In the genomic region with DNA sequence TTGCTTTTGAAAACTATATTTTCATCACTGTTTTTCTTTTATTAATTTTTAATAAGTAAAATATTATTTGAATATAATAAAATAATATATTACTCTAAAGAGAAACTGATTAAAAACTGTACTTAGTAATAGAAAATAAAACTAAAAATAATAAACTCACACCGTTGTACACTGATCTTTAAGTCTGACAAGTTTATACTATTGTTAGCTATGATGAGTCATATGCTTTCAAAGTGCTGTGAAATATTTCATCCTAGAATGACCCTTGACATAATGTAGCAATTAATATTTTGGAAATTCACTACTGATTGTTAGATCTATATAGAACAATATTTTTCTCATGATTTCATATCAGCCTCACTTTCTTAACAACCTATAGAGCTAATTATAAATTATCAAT, we compare ENCODE assay signal across 21 cellular contexts.
DNase-seq lines count a peak whose midpoint lies in the region; ATAC-seq, FAIRE-seq and TF ChIP-seq lines count a peak whose summit lies in the region.
"Had no signal": no experiment of that assay in that cellular context is flagged by ENCODE, and none has a peak within 500 bp of the region (broad histone marks: within the 10 kb centered on the region; RNA-seq: fewer than 3 reads in every experiment).

No MANE protein-coding gene starts in this region.

- TF ChIP-seq EP300 in GM12878 (IDR thresholded peaks at IDR 0.05; ENCODE audit: borderline replicate concordance in 1 of 2, control insufficient read depth in 1 of 2, low read depth in 2 of 2, low read length in 2 of 2) = no peak

- H2AFZ ChIP-seq in GM12878 (ENCODE audit: control insufficient read depth, low read depth, low read length) = no peak overlapping the region
- H2AFZ ChIP-seq: GM23338 had no signal

- H3K4me1 ChIP-seq in GM12878 (ENCODE audit: control insufficient read depth, insufficient read depth, low read length) (no peaks in the 10 kb centered on the region), kidney (ENCODE audit: control insufficient read depth in 1 of 2, insufficient read depth in 1 of 2, low read depth in 1 of 2, low read length in 2 of 2) (no peaks in the 10 kb centered on the region)
- H3K4me1 ChIP-seq: HAP-1 had no signal

- BruUV-seq in GM12878 (replicated peaks; lab: Mats Ljungman, UMichigan) = no TSS peak

- H3K36me3 ChIP-seq in GM12878 (ENCODE audit: control insufficient read depth in 2 of 2, insufficient read depth in 2 of 2, low read length in 1 of 2) (no peaks in the 10 kb centered on the region), kidney (ENCODE audit: control insufficient read depth in 1 of 2, insufficient read depth in 2 of 2, low read length in 2 of 2) (no peaks in the 10 kb centered on the region)
- H3K36me3 ChIP-seq: HAP-1 had no signal

- CTCF ChIA-PET in GM12878 (lab: Yijun Ruan, JAX) = no interaction called here

- no peak for TF ChIP-seq RAD21 in GM12878 (IDR thresholded peaks at IDR 0.05; ENCODE audit: insufficient read depth, low read depth, low read length)

- no peak overlapping the region for H3K27ac ChIP-seq in GM12878 (ENCODE audit: control insufficient read depth, insufficient read depth)
- H3K27ac ChIP-seq in kidney (ENCODE audit: low read depth in 2 of 2, low read length in 2 of 2) = no peak overlapping the region
- H3K27ac ChIP-seq: C4-2B, HL-60, KMS-11 had no signal

- intact Hi-C loops in GM12878 (cut with micrococcal nuclease; ENCODE audit: unreplicated experiment) (no loop called here), kidney (cut with DNase I) (no loop called here)

- no peaks in the 10 kb centered on the region for H4K20me1 ChIP-seq in GM12878 (ENCODE audit: control insufficient read depth, insufficient read depth)

- H3K27me3 ChIP-seq in GM12878 (replicated peaks in 1 of 2; ENCODE audit: control insufficient read depth in 2 of 2, insufficient read depth in 2 of 2, low read length in 1 of 2) = no peaks in the 10 kb centered on the region

- peak; percentile 55 for ATAC-seq in GM21786 (IDR thresholded peaks at IDR 0.05; ENCODE audit: unreplicated experiment)
- ATAC-seq in GM12878 = peak; percentile 74
- ATAC-seq in HG03439 (IDR thresholded peaks at IDR 0.05; ENCODE audit: unreplicated experiment) = no peak
- ATAC-seq in HG02798 (IDR thresholded peaks at IDR 0.05; ENCODE audit: poor library complexity, unreplicated experiment) = no peak
- ATAC-seq in HG03039 (IDR thresholded peaks at IDR 0.05; ENCODE audit: unreplicated experiment) = no peak

- SMC1A ChIA-PET in GM12878 (lab: Charles Lee; ENCODE audit: uncharacterized antibody, unreplicated experiment) = interaction anchor here (0.6 to 4.4 kb wide), 3 partner anchors 8 to 115 kb away, joined by 3 to 21 read pairs (median 13); no protein-coding TSS in a partner anchor

- DNase-seq in ELR (ENCODE audit: low read depth) (peak; percentile 15), GM12878 (ENCODE audit: low read depth, low spot score) (no peak), kidney (no peak)
- DNase-seq: GF-D8, MV-4-11, NCI-H1105 treated with DMSO at 0.1 percent for 48 hours, NCI-H2029 treated with DMSO at 0.1 percent for 48 hours, NCI-H345, NCI-H524 treated with DMSO at 0.1 percent for 48 hours, NCI-H82, OCI-M1, Right ventricle myocardium superior had no signal

- WGBS in GM12878 (ENCODE audit: insufficient coverage, insufficient replicate concordance, low lambda C conversion rate, missing lambda C conversion rate) = 0% methylated on average over 1 of the region's 1 CpG

- no peak for FAIRE-seq in GM12878 (lab: Jason Lieb, UNC)
- FAIRE-seq in kidney (lab: Jason Lieb, UNC) = peak; percentile 80

- H3K9ac ChIP-seq in GM12878 (ENCODE audit: control insufficient read depth, insufficient read depth, low read length) = no peak overlapping the region
- H3K9ac ChIP-seq in kidney (ENCODE audit: low read length in 2 of 2) = no peak overlapping the region
- H3K9ac ChIP-seq: KMS-11 had no signal

- no peaks in the 10 kb centered on the region for H3K9me3 ChIP-seq in GM12878 (replicated peaks; ENCODE audit: control insufficient read depth, insufficient read depth, low read length)
- H3K9me3 ChIP-seq in kidney (ENCODE audit: control insufficient read depth in 1 of 2, low read length in 2 of 2) = no peaks in the 10 kb centered on the region
- H3K9me3 ChIP-seq: HAP-1 had no signal

- RAD21 ChIA-PET in GM12878 (lab: Charles Lee; ENCODE audit: unreplicated experiment) = no interaction called here

- POLR2A ChIA-PET in GM12878 (lab: Charles Lee) = no interaction called here

- in situ Hi-C loops in GM12878 (cut with MboI) = no loop called here

- H3K4me3 ChIP-seq in GM12878 (no peak overlapping the region), kidney (ENCODE audit: low read length in 2 of 2) (no peak overlapping the region)
- H3K4me3 ChIP-seq: GM23338, HAP-1 had no signal

- TF ChIP-seq POLR2A in GM12878 (IDR thresholded peaks at IDR 0.05; ENCODE audit: low read depth, low read length) = no peak

- TF ChIP-seq CTCF in GM12878 (IDR thresholded peaks at IDR 0.05 in 2 of 3, conservative IDR thresholded peaks at IDR 0.05 in 1 of 3; ENCODE audit: control insufficient read depth in 2 of 3, extremely low read depth in 1 of 3, insufficient read depth in 1 of 3, low read depth in 3 of 3, low read length in 3 of 3) (no peak), kidney (IDR thresholded peaks at IDR 0.05; ENCODE audit: borderline replicate concordance, extremely low read depth, insufficient read depth) (no peak)

- no peaks in the 10 kb centered on the region for H3K79me2 ChIP-seq in GM12878 (ENCODE audit: control insufficient read depth, insufficient read depth, low read length)

- H3K4me2 ChIP-seq in GM12878 (ENCODE audit: control insufficient read depth, insufficient read depth) = no peak overlapping the region
- H3K4me2 ChIP-seq: GM23338, KMS-11 had no signal

TF ChIP-seq in GM12878, 131 proteins besides CTCF, POLR2A, EP300 and RAD21 (continues in another document):
- TF ChIP-seq, protein P1, sequence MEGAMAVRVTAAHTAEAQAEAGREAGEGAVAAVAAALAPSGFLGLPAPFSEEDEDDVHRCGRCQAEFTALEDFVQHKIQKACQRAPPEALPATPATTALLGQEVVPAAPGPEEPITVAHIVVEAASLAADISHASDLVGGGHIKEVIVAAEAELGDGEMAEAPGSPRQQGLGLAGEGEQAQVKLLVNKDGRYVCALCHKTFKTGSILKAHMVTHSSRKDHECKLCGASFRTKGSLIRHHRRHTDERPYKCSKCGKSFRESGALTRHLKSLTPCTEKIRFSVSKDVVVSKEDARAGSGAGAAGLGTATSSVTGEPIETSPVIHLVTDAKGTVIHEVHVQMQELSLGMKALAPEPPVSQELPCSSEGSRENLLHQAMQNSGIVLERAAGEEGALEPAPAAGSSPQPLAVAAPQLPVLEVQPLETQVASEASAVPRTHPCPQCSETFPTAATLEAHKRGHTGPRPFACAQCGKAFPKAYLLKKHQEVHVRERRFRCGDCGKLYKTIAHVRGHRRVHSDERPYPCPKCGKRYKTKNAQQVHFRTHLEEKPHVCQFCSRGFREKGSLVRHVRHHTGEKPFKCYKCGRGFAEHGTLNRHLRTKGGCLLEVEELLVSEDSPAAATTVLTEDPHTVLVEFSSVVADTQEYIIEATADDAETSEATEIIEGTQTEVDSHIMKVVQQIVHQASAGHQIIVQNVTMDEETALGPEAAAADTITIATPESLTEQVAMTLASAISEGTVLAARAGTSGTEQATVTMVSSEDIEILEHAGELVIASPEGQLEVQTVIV (IDR thresholded peaks at IDR 0.05; ENCODE audit: borderline replicate concordance, partially characterized antibody) = no peak
- TF ChIP-seq TCF3 (IDR thresholded peaks at IDR 0.05; ENCODE audit: borderline replicate concordance, insufficient read depth, low read depth, low read length) = no peak
- TF ChIP-seq MTA2 (IDR thresholded peaks at IDR 0.05; ENCODE audit: low read depth) = 0 out of 2 replicates have a peak, but pooled peaks have one; percentile 26
- TF ChIP-seq BACH1 (IDR thresholded peaks at IDR 0.05; ENCODE audit: borderline replicate concordance) = no peak
- TF ChIP-seq, protein P2, sequence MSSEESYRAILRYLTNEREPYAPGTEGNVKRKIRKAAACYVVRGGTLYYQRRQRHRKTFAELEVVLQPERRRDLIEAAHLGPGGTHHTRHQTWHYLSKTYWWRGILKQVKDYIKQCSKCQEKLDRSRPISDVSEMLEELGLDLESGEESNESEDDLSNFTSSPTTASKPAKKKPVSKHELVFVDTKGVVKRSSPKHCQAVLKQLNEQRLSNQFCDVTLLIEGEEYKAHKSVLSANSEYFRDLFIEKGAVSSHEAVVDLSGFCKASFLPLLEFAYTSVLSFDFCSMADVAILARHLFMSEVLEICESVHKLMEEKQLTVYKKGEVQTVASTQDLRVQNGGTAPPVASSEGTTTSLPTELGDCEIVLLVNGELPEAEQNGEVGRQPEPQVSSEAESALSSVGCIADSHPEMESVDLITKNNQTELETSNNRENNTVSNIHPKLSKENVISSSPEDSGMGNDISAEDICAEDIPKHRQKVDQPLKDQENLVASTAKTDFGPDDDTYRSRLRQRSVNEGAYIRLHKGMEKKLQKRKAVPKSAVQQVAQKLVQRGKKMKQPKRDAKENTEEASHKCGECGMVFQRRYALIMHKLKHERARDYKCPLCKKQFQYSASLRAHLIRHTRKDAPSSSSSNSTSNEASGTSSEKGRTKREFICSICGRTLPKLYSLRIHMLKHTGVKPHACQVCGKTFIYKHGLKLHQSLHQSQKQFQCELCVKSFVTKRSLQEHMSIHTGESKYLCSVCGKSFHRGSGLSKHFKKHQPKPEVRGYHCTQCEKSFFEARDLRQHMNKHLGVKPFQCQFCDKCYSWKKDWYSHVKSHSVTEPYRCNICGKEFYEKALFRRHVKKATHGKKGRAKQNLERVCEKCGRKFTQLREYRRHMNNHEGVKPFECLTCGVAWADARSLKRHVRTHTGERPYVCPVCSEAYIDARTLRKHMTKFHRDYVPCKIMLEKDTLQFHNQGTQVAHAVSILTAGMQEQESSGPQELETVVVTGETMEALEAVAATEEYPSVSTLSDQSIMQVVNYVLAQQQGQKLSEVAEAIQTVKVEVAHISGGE (CRISPR knock-in tag; IDR thresholded peaks at IDR 0.05) = no peak
- TF ChIP-seq NR2C1 (IDR thresholded peaks at IDR 0.05) = no peak
- no peak for TF ChIP-seq SUZ12 (IDR thresholded peaks at IDR 0.05; ENCODE audit: unreplicated experiment)
- no peak for TF ChIP-seq RFX5 (IDR thresholded peaks at IDR 0.05; ENCODE audit: low read depth, low read length)
- TF ChIP-seq ETV6 (conservative IDR thresholded peaks at IDR 0.05 in 1 of 2, IDR thresholded peaks at IDR 0.05 in 1 of 2; ENCODE audit: borderline replicate concordance in 1 of 2, low read depth in 1 of 2) = no peak
- TF ChIP-seq SMARCA5 (IDR thresholded peaks at IDR 0.05) = no peak

Comparison
In these comparisons a context has a peak if more than half of its experiments do, and no peak if none do; other contexts are left out.
1. ATAC-seq: peak in GM21786 (single experiment) and GM12878 (single experiment); none in HG03439 (single experiment), HG02798 (single experiment) and HG03039 (single experiment).